Comparison of ENCODE assay signal across 10 cellular contexts in genomic region chr2:66443977-66444855, GRCh38. TPM values are rescaled to one million over a fixed set of nuclear protein-coding genes. Genes with fewer than 3 reads are reported as not detected.
DNase-seq lines count a peak whose midpoint lies in the region; ATAC-seq, FAIRE-seq and TF ChIP-seq lines count a peak whose summit lies in the region.
"Had no signal": no experiment of that assay in that cellular context is flagged by ENCODE, and none has a peak within 500 bp of the region (broad histone marks: within the 10 kb centered on the region; RNA-seq: fewer than 3 reads in every experiment).

No MANE protein-coding gene starts in this region.

- H3K27ac ChIP-seq in right lobe of liver = peak overlapping the region in 2 of 3 donors; percentile 59 to 81
- H3K27ac ChIP-seq in HepG2 (ENCODE audit: extremely low read length, insufficient read depth, low read length) = no peak overlapping the region
- H3K27ac ChIP-seq: A549 had no signal

- H2AFZ ChIP-seq in HepG2 (ENCODE audit: low read length) = no peak overlapping the region

- no peak for DNase-seq in right lobe of liver
- no peak for DNase-seq in HepG2 (ENCODE audit: low spot score)
- peak; percentile 72 to 86 for DNase-seq in foreskin fibroblast
- no peak for DNase-seq in neural crest cell (ENCODE audit: low read depth, low spot score)
- DNase-seq in NCI-H2227 treated with DMSO at 0.1 percent for 48 hours (lab: John Stamatoyannopoulos, UW) = no peak
- no peak for DNase-seq in NCI-H128 (lab: John Stamatoyannopoulos, UW; ENCODE audit: unreplicated experiment)
- no peak for DNase-seq in NCI-H187 (lab: John Stamatoyannopoulos, UW)
- DNase-seq: activated naive CD4-positive, alpha-beta T cell treated with anti-CD3 and anti-CD28 coated beads for 36 hours had no signal

- peaks cover 75% of the 10 kb centered on the region for H3K27me3 Mint-ChIP-seq in neural crest cell (ENCODE audit: low read depth)

- no peaks in the 10 kb centered on the region for H3K79me2 ChIP-seq in HepG2 (ENCODE audit: insufficient read depth, low read length)

- TF ChIP-seq POLR2A in right lobe of liver (IDR thresholded peaks at IDR 0.05) = no peak
- no peak for TF ChIP-seq POLR2A in HepG2 (IDR thresholded peaks at IDR 0.05; ENCODE audit: insufficient read depth in 1 of 2, low read depth in 2 of 2, low read length in 2 of 2)

- H4K20me1 ChIP-seq in HepG2 (ENCODE audit: insufficient read depth, low read length) = no peaks in the 10 kb centered on the region

- H3K9me3 Mint-ChIP-seq in neural crest cell = no peaks in the 10 kb centered on the region
- H3K9me3 Mint-ChIP-seq: activated naive CD4-positive, alpha-beta T cell treated with anti-CD3 and anti-CD28 coated beads for 36 hours had no signal

- ATAC-seq in right lobe of liver (peak in 2 of 4 donors; percentile 15 to 26), HepG2 (no peak), HG03457 (IDR thresholded peaks at IDR 0.05; ENCODE audit: unreplicated experiment) (no peak)
- ATAC-seq: A549 had no signal

- no peak for FAIRE-seq in HepG2 (lab: Jason Lieb, UNC)
- FAIRE-seq: A549 had no signal

- H3K27ac Mint-ChIP-seq in neural crest cell (ENCODE audit: unreplicated experiment) = peak overlapping the region; percentile 63
- H3K27ac Mint-ChIP-seq: activated naive CD4-positive, alpha-beta T cell treated with anti-CD3 and anti-CD28 coated beads for 36 hours had no signal

- CTCF ChIA-PET in HepG2 (lab: Yijun Ruan, JAX; ENCODE audit: low intra/inter-chr PET ratio, low total read pairs) = no interaction called here

- H3K4me2 ChIP-seq in HepG2 (ENCODE audit: low read depth, low read length) = no peak overlapping the region
- H3K4me2 ChIP-seq: A549 had no signal

- no peak overlapping the region for H3K9ac ChIP-seq in HepG2 (ENCODE audit: insufficient read depth, low read depth, low read length)

- H3K9me3 ChIP-seq in right lobe of liver (no peaks in the 10 kb centered on the region), HepG2 (ENCODE audit: low read length) (no peaks in the 10 kb centered on the region)
- H3K9me3 ChIP-seq: A549 had no signal

- intact Hi-C loops in right lobe of liver (cut with DNase I) (no loop called here), HepG2 (cut with micrococcal nuclease; ENCODE audit: unreplicated experiment) (no loop called here)

- H3K4me1 Mint-ChIP-seq in neural crest cell = peaks cover 72% of the 10 kb centered on the region

- TF ChIP-seq EP300 in HepG2 (IDR thresholded peaks at IDR 0.05; ENCODE audit: low read depth in 2 of 2, low read length in 2 of 2) = no peak
- TF ChIP-seq EP300 in HepG2 (CRISPR knock-in tag; IDR thresholded peaks at IDR 0.05; ENCODE audit: borderline replicate concordance) = no peak

- in situ Hi-C loops in HepG2 (cut with HindIII; ENCODE audit: extremely low pct_ligation_motif_present, low pct_unique_long_range_greater_than_20kb) = loop anchor here (25.0 kb wide), 4 partner anchors 768 to 1593 kb away; no protein-coding TSS in a partner anchor

- no peaks in the 10 kb centered on the region for H3K4me1 ChIP-seq in right lobe of liver
- no peaks in the 10 kb centered on the region for H3K4me1 ChIP-seq in HepG2 (ENCODE audit: insufficient read depth, low read length)
- H3K4me1 ChIP-seq: A549 had no signal

- peak overlapping the region; percentile 96 for H3K4me3 Mint-ChIP-seq in neural crest cell
- H3K4me3 Mint-ChIP-seq: activated naive CD4-positive, alpha-beta T cell treated with anti-CD3 and anti-CD28 coated beads for 36 hours had no signal

- H3K36me3 ChIP-seq in right lobe of liver (no peaks in the 10 kb centered on the region), HepG2 (replicated peaks in 1 of 2; ENCODE audit: control insufficient read depth in 1 of 2, insufficient read depth in 2 of 2, low read length in 2 of 2) (no peaks in the 10 kb centered on the region; a peak in 1 of 5 replicates)

- POLR2A ChIA-PET in HepG2 (lab: Yijun Ruan, JAX) = no interaction called here

- TF ChIP-seq RAD21 in HepG2 (CRISPR knock-in tag; IDR thresholded peaks at IDR 0.05) = no peak

- peaks cover 28% of the 10 kb centered on the region for H3K36me3 Mint-ChIP-seq in neural crest cell (ENCODE audit: low read depth)

- no TSS peak for BruUV-seq in HepG2 (replicated peaks; lab: Mats Ljungman, UMichigan)

- H3K27me3 ChIP-seq in right lobe of liver (no peaks in the 10 kb centered on the region), HepG2 (ENCODE audit: control insufficient read depth in 1 of 2, insufficient read depth in 2 of 2, low read length in 2 of 2) (no peaks in the 10 kb centered on the region)

- 54% methylated on average over 16 of the region's 32 CpGs for WGBS in right lobe of liver (ENCODE audit: insufficient coverage, low coverage, low lambda C conversion rate, missing lambda C conversion rate)
- WGBS in HepG2 (ENCODE audit: low lambda C conversion rate) = 90% methylated on average over 32 of the region's 32 CpGs

- TF ChIP-seq CTCF in right lobe of liver (IDR thresholded peaks at IDR 0.05) (no peak), HepG2 (CRISPR knock-in tag; IDR thresholded peaks at IDR 0.05) (no peak), foreskin fibroblast (IDR thresholded peaks at IDR 0.05; ENCODE audit: low read depth, low read length) (no peak), neural crest cell (conservative IDR thresholded peaks at IDR 0.05) (no peak)

- H3K4me3 ChIP-seq in right lobe of liver = peak overlapping the region in 1 of 3 donors; percentile 13
- H3K4me3 ChIP-seq in HepG2 (replicated peaks in 1 of 3; ENCODE audit: insufficient read depth in 1 of 3, low read depth in 2 of 3, low read length in 3 of 3) = no peak overlapping the region
- H3K4me3 ChIP-seq in foreskin fibroblast (ENCODE audit: low read depth in 1 of 2, low read length in 2 of 2) = peak overlapping the region; percentile 72 to 79
- H3K4me3 ChIP-seq: A549 had no signal

TF ChIP-seq in HepG2, 621 proteins besides CTCF, POLR2A, EP300 and RAD21:
- TF ChIP-seq, protein P1, sequence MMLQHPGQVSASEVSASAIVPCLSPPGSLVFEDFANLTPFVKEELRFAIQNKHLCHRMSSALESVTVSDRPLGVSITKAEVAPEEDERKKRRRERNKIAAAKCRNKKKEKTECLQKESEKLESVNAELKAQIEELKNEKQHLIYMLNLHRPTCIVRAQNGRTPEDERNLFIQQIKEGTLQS (CRISPR knock-in tag; IDR thresholded peaks at IDR 0.05) = no peak
- no peak for TF ChIP-seq ATF7-NPFF (CRISPR knock-in tag; IDR thresholded peaks at IDR 0.05; ENCODE audit: low read depth)
- TF ChIP-seq SMC3 (IDR thresholded peaks at IDR 0.05; ENCODE audit: low read length) = no peak
- no peak for TF ChIP-seq ZMYM2 (CRISPR knock-in tag; IDR thresholded peaks at IDR 0.05)
- TF ChIP-seq, protein P2, sequence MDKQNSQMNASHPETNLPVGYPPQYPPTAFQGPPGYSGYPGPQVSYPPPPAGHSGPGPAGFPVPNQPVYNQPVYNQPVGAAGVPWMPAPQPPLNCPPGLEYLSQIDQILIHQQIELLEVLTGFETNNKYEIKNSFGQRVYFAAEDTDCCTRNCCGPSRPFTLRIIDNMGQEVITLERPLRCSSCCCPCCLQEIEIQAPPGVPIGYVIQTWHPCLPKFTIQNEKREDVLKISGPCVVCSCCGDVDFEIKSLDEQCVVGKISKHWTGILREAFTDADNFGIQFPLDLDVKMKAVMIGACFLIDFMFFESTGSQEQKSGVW (CRISPR knock-in tag; IDR thresholded peaks at IDR 0.05; ENCODE audit: borderline replicate concordance) = no peak
TF ChIP-seq in HepG2: peak in this region for 0.

RNA-seq across cellular contexts. Expression of gene MEIS1, which starts 9.3 kb away (rescaled TPM):
- total RNA-seq in right lobe of liver (1 to 10 TPM; 3.1 to 8.8 (median 4.2) TPM), HepG2 (2016; rRNA removed; fragmentation: Illumina TruSeq; extraction: Trizol) (4.5 and 6.0 TPM in 2 replicates), neural crest cell (101 and 107 TPM in 2 replicates)
- total RNA-seq in HepG2 (2016; cell fraction: cytosol; rRNA removed; fragmentation: Illumina TruSeq; extraction: Trizol; ENCODE audit: low read depth) = 0.88 and 1.3 TPM in 2 replicates
- 4.4 and 6.6 TPM in 2 replicates for total RNA-seq in HepG2 (2016; cell fraction: insoluble cytoplasmic fraction; rRNA removed; fragmentation: Illumina TruSeq; extraction: Trizol)
- total RNA-seq in HepG2 (2016; cell fraction: membrane; rRNA removed; fragmentation: Illumina TruSeq; extraction: Trizol) = 2.1 and 4.3 TPM in 2 replicates
- total RNA-seq in HepG2 (2016; cell fraction: nucleus; rRNA removed; fragmentation: Illumina TruSeq; extraction: Trizol) = 11.1 and 12.8 TPM in 2 replicates
- 2.6 and 3.8 TPM in 2 replicates for polyA plus RNA-seq in HepG2 (2011; rRNA removed)
- polyA plus RNA-seq in HepG2 (2011; cell fraction: cytosol; rRNA removed) = 1.2 and 2.1 TPM in 2 replicates
- polyA plus RNA-seq in HepG2 (2011; cell fraction: nucleus; rRNA removed) = 3.6 and 3.7 TPM in 2 replicates
- polyA plus RNA-seq in HepG2 (2012) = 1.7 and 2.9 TPM in 2 replicates
- polyA plus RNA-seq in HepG2 (2016; cell fraction: cytosol; fragmentation: Illumina TruSeq; extraction: Trizol; ENCODE audit: low read depth) = 0.16 and 0.49 TPM in 2 replicates
- polyA plus RNA-seq in HepG2 (2016; cell fraction: insoluble cytoplasmic fraction; fragmentation: Illumina TruSeq; extraction: Trizol; ENCODE audit: low read depth) = 4.1 and 4.2 TPM in 2 replicates
- 1.0 and 1.1 TPM in 2 replicates for polyA plus RNA-seq in HepG2 (2016; cell fraction: membrane; fragmentation: Illumina TruSeq; extraction: Trizol; ENCODE audit: low read depth)
- 4.8 and 9.7 TPM in 2 replicates for polyA plus RNA-seq in HepG2 (2016; cell fraction: nucleus; fragmentation: Illumina TruSeq; extraction: Trizol; ENCODE audit: insufficient read depth, low read depth)
- polyA minus RNA-seq in HepG2 (2011; rRNA and poly(A)+ RNA removed; ENCODE audit: low replicate concordance) = 6.9 and 19.7 TPM in 2 replicates
- 4.3 and 5.7 TPM in 2 replicates for polyA minus RNA-seq in HepG2 (2011; cell fraction: cytosol; rRNA and poly(A)+ RNA removed)
- polyA minus RNA-seq in HepG2 (2011; cell fraction: nucleus; rRNA and poly(A)+ RNA removed) = 19.1 and 25.4 TPM in 2 replicates
- total RNA-seq: activated naive CD4-positive, alpha-beta T cell treated with anti-CD3 and anti-CD28 coated beads for 36 hours had no signal

Comparison
In these comparisons a context has a peak if more than half of its experiments do, and no peak if none do; other contexts are left out.
1. DNase-seq: peak in foreskin fibroblast (2 of 2); none in right lobe of liver (0 of 3), HepG2 (single experiment), neural crest cell (single experiment), NCI-H2227 treated with DMSO at 0.1 percent for 48 hours (single experiment), NCI-H128 (single experiment) and NCI-H187 (0 of 2).
2. H3K4me3 ChIP-seq: peak in foreskin fibroblast (2 of 2); none in HepG2 (0 of 3).